12 cellular contexts compared by ENCODE assay signal in genomic region chr1:32801096-32801713, GRCh38. TPM values are rescaled to one million over a fixed set of nuclear protein-coding genes. Genes with fewer than 3 reads are reported as not detected.
DNase-seq lines count a peak whose midpoint lies in the region; ATAC-seq lines count a peak whose summit lies in the region.
"Had no signal": no experiment of that assay in that cellular context is flagged by ENCODE, and none has a peak within 500 bp of the region (broad histone marks: within the 10 kb centered on the region; RNA-seq: fewer than 3 reads in every experiment).

No MANE protein-coding gene starts in this region.

- peak overlapping the region; percentile 81 to 88 for H3K27ac Mint-ChIP-seq in effector memory CD8-positive, alpha-beta T cell

- intact Hi-C loops in cardiac septum (cut with DNase I), result no loop called here

- no peak overlapping the region for H3K27ac ChIP-seq in substantia nigra (ENCODE audit: low read depth, low read length, poor library complexity, severe bottlenecking)

- peaks cover 52% of the 10 kb centered on the region for H3K36me3 Mint-ChIP-seq in activated T-cell treated with anti-CD3 and anti-CD28 coated beads, Interleukin-2, amount 50 U/mL, for 4 hours (ENCODE audit: insufficient read depth)
- peaks cover 60% of the 10 kb centered on the region for H3K36me3 Mint-ChIP-seq in effector memory CD8-positive, alpha-beta T cell (ENCODE audit: insufficient read depth)

- peak; percentile 75 to 76 for ATAC-seq in activated T-cell treated with anti-CD3 and anti-CD28 coated beads, Interleukin-2, amount 50 U/mL, for 4 hours
- peak; percentile 68 for ATAC-seq in effector memory CD8-positive, alpha-beta T cell (replicated peaks)
- no peak for ATAC-seq in HG02571 (IDR thresholded peaks at IDR 0.05; ENCODE audit: unreplicated experiment)
- ATAC-seq in GM18858 (IDR thresholded peaks at IDR 0.05; ENCODE audit: unreplicated experiment), result no peak

- H3K4me3 ChIP-seq in Jurkat, Clone E6-1 (ENCODE audit: low read length), result no peak overlapping the region

- H3K4me3 Mint-ChIP-seq in activated T-cell treated with anti-CD3 and anti-CD28 coated beads, Interleukin-2, amount 50 U/mL, for 4 hours, result peak overlapping the region; percentile 58
- peak overlapping the region; percentile 1 to 78 for H3K4me3 Mint-ChIP-seq in effector memory CD8-positive, alpha-beta T cell

- H3K27me3 Mint-ChIP-seq in activated T-cell treated with anti-CD3 and anti-CD28 coated beads, Interleukin-2, amount 50 U/mL, for 4 hours (ENCODE audit: low read depth), result no peaks in the 10 kb centered on the region
- H3K27me3 Mint-ChIP-seq in effector memory CD8-positive, alpha-beta T cell, result no peaks in the 10 kb centered on the region

- DNase-seq in A172 (ENCODE audit: low spot score), result peak; percentile 63
- DNase-seq in Jurkat, Clone E6-1 (ENCODE audit: low read depth, low spot score), result peak; percentile 79
- DNase-seq in activated T-cell treated with anti-CD3 and anti-CD28 coated beads, Interleukin-2, amount 50 U/mL, for 4 hours, result no peak
- peak; percentile 27 to 46 (median 35) for DNase-seq in effector memory CD8-positive, alpha-beta T cell
- DNase-seq in cardiac septum (ENCODE audit: low spot score), result no peak
- DNase-seq in substantia nigra (lab: John Stamatoyannopoulos, UW), result no peak
- DNase-seq: C1 segment of cervical spinal cord, cortex of kidney, NCI-H1092 treated with DMSO at 0.1 percent for 48 hours, NCI-H774 had no signal

- peaks cover 4% of the 10 kb centered on the region for H3K9me3 Mint-ChIP-seq in activated T-cell treated with anti-CD3 and anti-CD28 coated beads, Interleukin-2, amount 50 U/mL, for 4 hours
- no peaks in the 10 kb centered on the region for H3K9me3 Mint-ChIP-seq in effector memory CD8-positive, alpha-beta T cell

- peaks cover 52% of the 10 kb centered on the region for H3K4me1 Mint-ChIP-seq in activated T-cell treated with anti-CD3 and anti-CD28 coated beads, Interleukin-2, amount 50 U/mL, for 4 hours (ENCODE audit: low read depth)
- peaks cover 32 to 43% of the 10 kb centered on the region in 2 donors for H3K4me1 Mint-ChIP-seq in effector memory CD8-positive, alpha-beta T cell (ENCODE audit: low read depth in 2 of 2)

RNA-seq across cellular contexts. Expression of gene YARS1, which starts 16.0 kb away (rescaled TPM):
- total RNA-seq in A172 (2014; rRNA removed; shearing (Covaris generic)), result 63.4 and 79.1 TPM in 2 replicates
- polyA plus RNA-seq in Jurkat, Clone E6-1 (2012; ENCODE audit: insufficient read depth, insufficient read length), result 224 TPM
- total RNA-seq in activated T-cell treated with anti-CD3 and anti-CD28 coated beads, Interleukin-2, amount 50 U/mL, for 4 hours, result 100 to 1,000 TPM; 243 to 304 (median 264) TPM
- total RNA-seq in cardiac septum, result 27.8 TPM

RNA-seq across cellular contexts. Expression of gene S100PBP, which starts 16.2 kb away (rescaled TPM):
- 20.0 and 20.4 TPM in 2 replicates for total RNA-seq in A172 (2014; rRNA removed; shearing (Covaris generic))
- polyA plus RNA-seq in Jurkat, Clone E6-1 (2012; ENCODE audit: insufficient read depth, insufficient read length), result 36.8 TPM
- total RNA-seq in activated T-cell treated with anti-CD3 and anti-CD28 coated beads, Interleukin-2, amount 50 U/mL, for 4 hours, result 10 to 100 TPM; 14.9 to 19.6 (median 15.8) TPM
- 12.5 TPM for total RNA-seq in cardiac septum

Comparison
In these comparisons a context has a peak if more than half of its experiments do, and no peak if none do; other contexts are left out.
1. DNase-seq: peak in A172 (single experiment), Jurkat, Clone E6-1 (single experiment) and effector memory CD8-positive, alpha-beta T cell (3 of 3); none in activated T-cell treated with anti-CD3 and anti-CD28 coated beads, Interleukin-2, amount 50 U/mL, for 4 hours (single experiment), cardiac septum (single experiment) and substantia nigra (0 of 49).
2. ATAC-seq: peak in activated T-cell treated with anti-CD3 and anti-CD28 coated beads, Interleukin-2, amount 50 U/mL, for 4 hours (2 of 2) and effector memory CD8-positive, alpha-beta T cell (single experiment); none in HG02571 (single experiment) and GM18858 (single experiment).